Comparison of ENCODE assay signal across 1 cellular context in genomic region chr9:136991993-136992818, GRCh38.
TF ChIP-seq lines count a peak whose summit lies in the region.

Gene PAXX, plus strand, starts transcription at chr9:136992422. Its CDS starts 22 bp downstream, at chr9:136992444.

TF ChIP-seq in GM12878, 131 proteins besides CTCF, POLR2A, EP300 and RAD21 (continued from another document and continues in another):
- peak; percentile 80 for TF ChIP-seq ZNF687 (IDR thresholded peaks at IDR 0.05)
- no peak for TF ChIP-seq RUNX3 (IDR thresholded peaks at IDR 0.05; ENCODE audit: low read length)
- no peak for TF ChIP-seq KLF5 (IDR thresholded peaks at IDR 0.05; ENCODE audit: partially characterized antibody)
- no peak for TF ChIP-seq HDAC6 (IDR thresholded peaks at IDR 0.05; ENCODE audit: unreplicated experiment)
- no peak for TF ChIP-seq PAX5 (IDR thresholded peaks at IDR 0.05; ENCODE audit: borderline replicate concordance, low read depth, low read length)
- TF ChIP-seq ZNF384 (IDR thresholded peaks at IDR 0.05; ENCODE audit: borderline replicate concordance, low read depth, low read length): no peak
- TF ChIP-seq CBFB (IDR thresholded peaks at IDR 0.05; ENCODE audit: low read depth): no peak
- peak; percentile 87 for TF ChIP-seq YY1 (IDR thresholded peaks at IDR 0.05; ENCODE audit: low read depth, low read length)
- no peak for TF ChIP-seq SP1 (IDR thresholded peaks at IDR 0.05; ENCODE audit: low read depth, low read length)
- TF ChIP-seq ZNF592 (IDR thresholded peaks at IDR 0.05): no peak
- no peak for TF ChIP-seq CREB1 (IDR thresholded peaks at IDR 0.05; ENCODE audit: low read depth)
- no peak for TF ChIP-seq RELB (IDR thresholded peaks at IDR 0.05; ENCODE audit: low read depth)
- TF ChIP-seq GABPA (IDR thresholded peaks at IDR 0.05; ENCODE audit: low read depth): no peak
- TF ChIP-seq TCF7 (IDR thresholded peaks at IDR 0.05; ENCODE audit: borderline replicate concordance): no peak
- TF ChIP-seq KDM1A (IDR thresholded peaks at IDR 0.05; ENCODE audit: borderline replicate concordance): no peak
- TF ChIP-seq MYC (IDR thresholded peaks at IDR 0.05; ENCODE audit: insufficient read depth, insufficient read length, insufficient replicate concordance, low read length, severe bottlenecking): peak; percentile 29
- TF ChIP-seq TARDBP (IDR thresholded peaks at IDR 0.05; ENCODE audit: borderline replicate concordance): no peak
- no peak for TF ChIP-seq ZSCAN29 (IDR thresholded peaks at IDR 0.05)
- TF ChIP-seq SMARCA5 (IDR thresholded peaks at IDR 0.05): peak; percentile 72
- 0 out of 2 replicates have a peak, but pooled peaks have one; percentile 26 for TF ChIP-seq POLR2AphosphoS2 (IDR thresholded peaks at IDR 0.05; ENCODE audit: low read depth, low read length)
- TF ChIP-seq NR2F1 (conservative IDR thresholded peaks at IDR 0.05): peak; percentile 19; the same call in 1 of the 2 replicates
- TF ChIP-seq SPI1 (IDR thresholded peaks at IDR 0.05; ENCODE audit: borderline replicate concordance, insufficient read depth, low read depth, low read length): no peak
- peak; percentile 68; the same call in 1 of the 2 replicates for TF ChIP-seq BACH1 (IDR thresholded peaks at IDR 0.05; ENCODE audit: borderline replicate concordance)
- no peak for TF ChIP-seq MTA2 (IDR thresholded peaks at IDR 0.05; ENCODE audit: low read depth)
- TF ChIP-seq GATAD2B (conservative IDR thresholded peaks at IDR 0.05; ENCODE audit: low read depth): 0 out of 2 replicates have a peak, but pooled peaks have one; percentile 35
- no peak for TF ChIP-seq STAT3 (IDR thresholded peaks at IDR 0.05; ENCODE audit: low read depth, low read length)
- TF ChIP-seq IRF4 (IDR thresholded peaks at IDR 0.05; ENCODE audit: low read depth, low read length): no peak
- no peak for TF ChIP-seq JUND (IDR thresholded peaks at IDR 0.05; ENCODE audit: low read depth, low read length)
- TF ChIP-seq BCL3 (IDR thresholded peaks at IDR 0.05; ENCODE audit: borderline replicate concordance, insufficient read depth, low read depth, low read length, poor library complexity, severe bottlenecking): no peak
- TF ChIP-seq FOXK2 (IDR thresholded peaks at IDR 0.05): no peak
- TF ChIP-seq FOXM1 (IDR thresholded peaks at IDR 0.05; ENCODE audit: low read depth, low read length): no peak
- no peak for TF ChIP-seq MYB (IDR thresholded peaks at IDR 0.05; ENCODE audit: borderline replicate concordance, low read depth, low read length)
- no peak for TF ChIP-seq PAX8 (IDR thresholded peaks at IDR 0.05)
- TF ChIP-seq BCLAF1 (IDR thresholded peaks at IDR 0.05): no peak
- TF ChIP-seq RFX5 (IDR thresholded peaks at IDR 0.05; ENCODE audit: low read depth, low read length): no peak
- TF ChIP-seq NFYA (IDR thresholded peaks at IDR 0.05; ENCODE audit: borderline replicate concordance, low read depth, low read length): no peak
- no peak for TF ChIP-seq SKIL (IDR thresholded peaks at IDR 0.05; ENCODE audit: low read depth, poor library complexity, severe bottlenecking)
- no peak for TF ChIP-seq CBX5 (IDR thresholded peaks at IDR 0.05; ENCODE audit: low read depth)
- no peak for TF ChIP-seq SRF (IDR thresholded peaks at IDR 0.05; ENCODE audit: low read depth in 2 of 2, low read length in 2 of 2)
- TF ChIP-seq NRF1 (conservative IDR thresholded peaks at IDR 0.05; ENCODE audit: low read depth, low read length): peak; percentile 46
- TF ChIP-seq ATF3 (IDR thresholded peaks at IDR 0.05; ENCODE audit: borderline replicate concordance, extremely low read depth, low read depth, low read length): no peak
- no peak for TF ChIP-seq MTA3 (IDR thresholded peaks at IDR 0.05; ENCODE audit: borderline replicate concordance, low read length)
- TF ChIP-seq BMI1 (IDR thresholded peaks at IDR 0.05; ENCODE audit: borderline replicate concordance): no peak
- peak; percentile 70 for TF ChIP-seq IKZF1 (conservative IDR thresholded peaks at IDR 0.05)
- TF ChIP-seq TBL1XR1 (IDR thresholded peaks at IDR 0.05; ENCODE audit: low read depth, low read length): no peak
- TF ChIP-seq IRF5 (IDR thresholded peaks at IDR 0.05; ENCODE audit: borderline replicate concordance): no peak
